ENCODE assay signal across 8 cellular contexts in the genomic region with DNA sequence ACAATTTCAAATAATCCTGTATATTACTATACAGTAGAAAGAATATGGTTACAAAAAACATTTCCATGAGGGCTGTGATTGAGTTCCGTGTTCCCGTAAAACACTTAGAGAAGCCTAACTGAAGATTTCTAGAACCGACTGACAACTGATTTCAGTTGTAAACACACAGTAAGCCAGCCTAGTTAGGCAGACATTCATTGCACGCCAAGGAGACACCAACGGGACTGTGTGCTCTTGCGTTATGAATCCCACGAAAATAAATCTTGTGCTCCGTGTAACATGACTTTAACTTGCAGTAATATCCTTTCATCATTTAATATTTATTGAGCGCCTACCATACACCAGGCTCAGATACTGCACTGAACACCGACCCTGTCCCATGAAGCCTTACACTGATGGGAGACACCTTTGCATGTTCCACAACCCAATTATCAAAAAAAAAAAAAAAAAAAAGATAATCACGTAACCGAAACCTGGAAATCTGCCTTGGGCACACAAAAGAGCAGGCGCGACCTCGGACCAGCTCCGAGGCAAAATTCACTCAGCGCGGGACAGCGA. TPM values are rescaled to one million over a fixed set of nuclear protein-coding genes. Genes with fewer than 3 reads are reported as not detected.
DNase-seq lines count a peak whose midpoint lies in the region; ATAC-seq, FAIRE-seq and TF ChIP-seq lines count a peak whose summit lies in the region.

No MANE protein-coding gene starts in this region.

- peak; percentile 53 for FAIRE-seq in GM12892 (lab: Jason Lieb, UNC)
- FAIRE-seq in GM12878 (lab: Jason Lieb, UNC) = peak; percentile 35

- H3K36me3 ChIP-seq in KMS-11 (ENCODE audit: insufficient read depth) = no peaks in the 10 kb centered on the region
- H3K36me3 ChIP-seq in GM12878 (ENCODE audit: control insufficient read depth in 2 of 2, insufficient read depth in 2 of 2, low read length in 1 of 2) = no peaks in the 10 kb centered on the region
- H3K36me3 ChIP-seq in lower lobe of right lung = no peaks in the 10 kb centered on the region
- no peaks in the 10 kb centered on the region for H3K36me3 ChIP-seq in upper lobe of left lung

- H3K4me1 ChIP-seq in KMS-11 (ENCODE audit: low read depth, poor library complexity, severe bottlenecking) (peaks cover 18% of the 10 kb centered on the region), GM12878 (ENCODE audit: control insufficient read depth, insufficient read depth, low read length) (peaks cover 7% of the 10 kb centered on the region; the same call in 1 of the 2 replicates), lower lobe of right lung (peaks cover 23% of the 10 kb centered on the region), upper lobe of left lung (peaks cover 12 to 35% (median 19%) of the 10 kb centered on the region in 4 donors)

- H3K4me2 ChIP-seq in KMS-11 (peak overlapping the region; percentile 87), GM12878 (ENCODE audit: control insufficient read depth, insufficient read depth) (peak overlapping the region; percentile 78)

- TF ChIP-seq POLR2A in GM12892 (IDR thresholded peaks at IDR 0.05; ENCODE audit: low read depth, low read length) (no peak), GM12878 (IDR thresholded peaks at IDR 0.05; ENCODE audit: low read depth, low read length) (no peak), upper lobe of left lung (IDR thresholded peaks at IDR 0.05) (no peak)

- no peak for TF ChIP-seq EP300 in GM12878 (IDR thresholded peaks at IDR 0.05; ENCODE audit: borderline replicate concordance in 1 of 2, control insufficient read depth in 1 of 2, low read depth in 2 of 2, low read length in 2 of 2)
- TF ChIP-seq EP300 in upper lobe of left lung (IDR thresholded peaks at IDR 0.05) = no peak

- H3K27me3 ChIP-seq in KMS-11 (ENCODE audit: insufficient read depth, low read depth) (no peaks in the 10 kb centered on the region), GM12878 (replicated peaks in 1 of 2; ENCODE audit: control insufficient read depth in 2 of 2, insufficient read depth in 2 of 2, low read length in 1 of 2) (no peaks in the 10 kb centered on the region), lower lobe of right lung (ENCODE audit: low read depth) (no peaks in the 10 kb centered on the region), upper lobe of left lung (no peaks in the 10 kb centered on the region)

- TF ChIP-seq CTCF in KMS-11 (conservative IDR thresholded peaks at IDR 0.05; ENCODE audit: low read depth, low read length) (no peak), GM12878 (IDR thresholded peaks at IDR 0.05 in 2 of 3, conservative IDR thresholded peaks at IDR 0.05 in 1 of 3; ENCODE audit: control insufficient read depth in 2 of 3, extremely low read depth in 1 of 3, insufficient read depth in 1 of 3, low read depth in 3 of 3, low read length in 3 of 3) (no peak), lower lobe of right lung (IDR thresholded peaks at IDR 0.05) (no peak), upper lobe of left lung (IDR thresholded peaks at IDR 0.05) (no peak)

- H3K9ac ChIP-seq in KMS-11 = peak overlapping the region; percentile 73
- peak overlapping the region; percentile 88 for H3K9ac ChIP-seq in GM12878 (ENCODE audit: control insufficient read depth, insufficient read depth, low read length)

- WGBS in GM12878 (ENCODE audit: insufficient coverage, insufficient replicate concordance, low lambda C conversion rate, missing lambda C conversion rate) = under 1% methylated on average over 19 of the region's 19 CpGs
- WGBS in upper lobe of left lung, 2 donors = 1 to 3% methylated on average over 19 of the region's 19 CpGs

- H3K9me3 ChIP-seq in GM12878 (replicated peaks; ENCODE audit: control insufficient read depth, insufficient read depth, low read length) (no peaks in the 10 kb centered on the region; the same call in 2 of the 3 replicates), lower lobe of right lung (no peaks in the 10 kb centered on the region), upper lobe of left lung (no peaks in the 10 kb centered on the region)

- TSS peak; percentile 91 for BruUV-seq in GM12878 (replicated peaks; lab: Mats Ljungman, UMichigan)

- POLR2A ChIA-PET in GM12878 (lab: Charles Lee) = interaction anchor here (0.6 to 2.3 kb wide), 7 partner anchors 25 to 367 kb away, joined by 3 to 10 read pairs (median 3); a partner anchor contains a TSS

- SMC1A ChIA-PET in GM12878 (lab: Charles Lee; ENCODE audit: uncharacterized antibody, unreplicated experiment) = interaction anchor here (1.0 to 3.4 kb wide), 3 partner anchors 18 to 158 kb away, joined by 3 to 16 read pairs (median 5); a partner anchor contains a TSS

- intact Hi-C loops in GM12878 (cut with micrococcal nuclease; ENCODE audit: unreplicated experiment) (loop anchor here (1.0 kb wide), 1 partner anchor 76 kb away; no protein-coding TSS in a partner anchor), lower lobe of right lung (cut with DNase I) (no loop called here)

- in situ Hi-C loops in GM12878 (cut with MboI) = no loop called here

- RAD21 ChIA-PET in GM12878 (lab: Charles Lee; ENCODE audit: unreplicated experiment) = interaction anchor here (0.9 to 2.3 kb wide), 3 partner anchors 76 to 245 kb away, joined by 3 to 14 read pairs (median 7); no protein-coding TSS in a partner anchor

- TF ChIP-seq RAD21 in GM12878 (IDR thresholded peaks at IDR 0.05; ENCODE audit: insufficient read depth, low read depth, low read length) = no peak

- H3K79me2 ChIP-seq in KMS-11 (ENCODE audit: insufficient read depth, low read depth) (peaks cover 14% of the 10 kb centered on the region; the same call in 1 of the 2 replicates), GM12878 (ENCODE audit: control insufficient read depth, insufficient read depth, low read length) (peaks cover 6% of the 10 kb centered on the region; the same call in 1 of the 2 replicates)

- H3K27ac ChIP-seq in KMS-11 (peak overlapping the region; percentile 69), GM12878 (ENCODE audit: control insufficient read depth, insufficient read depth) (peak overlapping the region; percentile 41), lower lobe of right lung (peak overlapping the region; percentile 95), upper lobe of left lung (peak overlapping the region; percentile 90 to 95 (median 93))

- H4K20me1 ChIP-seq in KMS-11 (ENCODE audit: insufficient read depth) = no peaks in the 10 kb centered on the region
- no peaks in the 10 kb centered on the region for H4K20me1 ChIP-seq in GM12878 (ENCODE audit: control insufficient read depth, insufficient read depth)

- H3K4me3 ChIP-seq in KMS-11 (IDR thresholded peaks at IDR 0.05; ENCODE audit: insufficient read depth, low read depth, low read length) = no peak overlapping the region
- peak overlapping the region; percentile 99 for H3K4me3 ChIP-seq in GM12878
- H3K4me3 ChIP-seq in lower lobe of right lung = peak overlapping the region; percentile 92
- peak overlapping the region; percentile 56 to 98 (median 92) for H3K4me3 ChIP-seq in upper lobe of left lung

- H2AFZ ChIP-seq in KMS-11 (ENCODE audit: low read depth) (peak overlapping the region; percentile 100), GM12878 (ENCODE audit: control insufficient read depth, low read depth, low read length) (peak overlapping the region; percentile 97)

- no peak for DNase-seq in GM12892 (ENCODE audit: insufficient read length)
- DNase-seq in GM12878 (ENCODE audit: low read depth, low spot score) = no peak
- DNase-seq in lower lobe of right lung = no peak
- no peak for DNase-seq in upper lobe of left lung
- no peak for DNase-seq in HK-2 (ENCODE audit: unreplicated experiment)
- DNase-seq in NOMO-1 treated with DMSO at 0.1 percent for 48 hours (lab: John Stamatoyannopoulos, UW; ENCODE audit: unreplicated experiment) = no peak

- ATAC-seq in GM21717 (IDR thresholded peaks at IDR 0.05; ENCODE audit: unreplicated experiment) (peak; percentile 22), GM12878 (peak; percentile 39), lower lobe of right lung (peak in 1 of 2 donors; percentile 25), upper lobe of left lung (ENCODE audit: low FRiP score in 2 of 2) (no peak)

- CTCF ChIA-PET in GM12878 (lab: Yijun Ruan, JAX) = interaction anchor here (0.8 to 2.7 kb wide), 5 partner anchors 19 to 249 kb away, joined by 3 to 20 read pairs (median 11); a partner anchor contains a TSS

TF ChIP-seq in GM12878, 131 proteins besides CTCF, POLR2A, EP300 and RAD21 (continues in another document):
- peak; percentile 6 for TF ChIP-seq SIX5 (IDR thresholded peaks at IDR 0.05; ENCODE audit: low read depth, low read length, severe bottlenecking)
- TF ChIP-seq FOS (IDR thresholded peaks at IDR 0.05; ENCODE audit: borderline replicate concordance, extremely low read depth, insufficient read length) = no peak

RNA-seq across cellular contexts. Expression of a gene that starts 0.4 kb away (rescaled TPM):
- 18.2 TPM for polyA plus RNA-seq in GM12892 (2012; ENCODE audit: missing spikeins)
- total RNA-seq in GM12878 (2013; cell fraction: nucleolus; rRNA removed) = 30.5 and 31.4 TPM in 2 replicates
- 14.2 and 17.3 TPM in 2 replicates for total RNA-seq in GM12878 (2014; rRNA removed)
- total RNA-seq in GM12878 (2014; rRNA removed; fragmentation: Illumina TruSeq; extraction: Trizol) = 19.5 and 22.0 TPM in 2 replicates
- 20.0 and 22.4 TPM in 2 replicates for total RNA-seq in GM12878 (2021)
- 9.0 TPM for polyA plus RNA-seq in GM12878 (2011; ENCODE audit: low read depth)
- 38.7 and 61.0 TPM in 2 replicates for polyA plus RNA-seq in GM12878 (2011; rRNA removed)
- polyA plus RNA-seq in GM12878 (2011; cell fraction: cytosol; rRNA removed) = 20.6 and 21.2 TPM in 2 replicates
- polyA plus RNA-seq in GM12878 (2011; cell fraction: nucleus; rRNA removed) = 13.8 and 17.2 TPM in 2 replicates
- polyA plus RNA-seq in GM12878 (2012) = 13.3 and 17.4 TPM in 2 replicates
- polyA plus RNA-seq in GM12878 (2014; fragmentation: Illumina TruSeq; extraction: Trizol) = 16.4 and 24.4 TPM in 2 replicates
- 10 to 100 TPM in 1 of 2 experiments, 1 to 10 TPM in 1; 6.4 to 12.4 TPM for polyA plus RNA-seq in GM12878 (2014; fragmentation: Nextera tagmentation; extraction: Ambion mirVana)
- 19.6 and 22.6 TPM in 2 replicates for polyA plus RNA-seq in GM12878 (2014; rRNA removed)
- 10 to 100 TPM; 33.7 to 34.5 TPM for polyA plus RNA-seq in GM12878 (2016; fragmentation: Nextera tagmentation; extraction: Ambion mirVana)
- 14.9 and 18.8 TPM in 2 replicates for polyA minus RNA-seq in GM12878 (2011; rRNA and poly(A)+ RNA removed)
- 11.4 and 13.0 TPM in 2 replicates for polyA minus RNA-seq in GM12878 (2011; cell fraction: cytosol; rRNA and poly(A)+ RNA removed)
- 9.8 and 15.7 TPM in 2 replicates for polyA minus RNA-seq in GM12878 (2011; cell fraction: nucleus; rRNA and poly(A)+ RNA removed)
- total RNA-seq in lower lobe of right lung = 18.7 TPM
- total RNA-seq in upper lobe of left lung = 10 to 100 TPM; 18.6 to 43.8 (median 23.9) TPM

Comparison
In these comparisons a context has a peak if more than half of its experiments do, and no peak if none do; other contexts are left out.
1. ATAC-seq: peak in GM21717 (single experiment) and GM12878 (single experiment); none in upper lobe of left lung (0 of 2).
2. H3K27ac ChIP-seq: peak in every context shown above with its lines; median percentile 95 in lower lobe of right lung; 93 in upper lobe of left lung; 69 in KMS-11; 41 in GM12878.